In genomic region chr9:96048954-96049831, GRCh38 we compare ENCODE assay signal across 10 cellular contexts.
A peak's percentile ranks its signal among the peaks of the same experiment; 100 is the strongest.
DNase-seq lines count a peak whose midpoint lies in the region; ATAC-seq and TF ChIP-seq lines count a peak whose summit lies in the region.
"Had no signal": no experiment of that assay in that cellular context is flagged by ENCODE, and none has a peak within 500 bp of the region (broad histone marks: within the 10 kb centered on the region; RNA-seq: fewer than 3 reads in every experiment).

No MANE protein-coding gene starts in this region.

- peak overlapping the region; percentile 19 for H3K27ac ChIP-seq in skeletal muscle tissue (ENCODE audit: low read depth, low read length)
- H3K27ac ChIP-seq in CD8-positive, alpha-beta T cell (ENCODE audit: low read depth, low read length) = no peak overlapping the region

- H3K4me3 ChIP-seq in LNCaP clone FGC (ENCODE audit: low read depth, low read length) (no peak overlapping the region), mucosa of descending colon (no peak overlapping the region), skeletal muscle tissue (ENCODE audit: low read length in 3 of 3) (peak overlapping the region in 1 of 3 donors; percentile 22)
- H3K4me3 ChIP-seq in CD8-positive, alpha-beta T cell (ENCODE audit: low read depth, low read length) = no peak overlapping the region

- peaks cover 8% of the 10 kb centered on the region for H3K4me1 Mint-ChIP-seq in activated T-helper 1 cell treated with anti-CD3 and anti-CD28 coated beads, Interleukin-12 subunit alpha, Interleukin-12 subunit beta, Interleukin-2, Interleukin-4 antibody, amounts not matched to agents 30 ng/mL and 10 ng/mL and 1 ng/mL, durations not matched to agents 14 hours and 24 hours and 36 hours (ENCODE audit: low read depth)
- peaks cover 5% of the 10 kb centered on the region for H3K4me1 Mint-ChIP-seq in CD8-positive, alpha-beta T cell (ENCODE audit: low read depth)
- H3K4me1 Mint-ChIP-seq: CD4-positive, CD25-positive, alpha-beta regulatory T cell had no signal

- peaks cover 10% of the 10 kb centered on the region for H3K27me3 Mint-ChIP-seq in activated T-helper 1 cell treated with anti-CD3 and anti-CD28 coated beads, Interleukin-12 subunit alpha, Interleukin-12 subunit beta, Interleukin-2, Interleukin-4 antibody, amounts not matched to agents 30 ng/mL and 10 ng/mL and 1 ng/mL, durations not matched to agents 14 hours and 24 hours and 36 hours (ENCODE audit: insufficient read depth)
- H3K27me3 Mint-ChIP-seq in CD8-positive, alpha-beta T cell (ENCODE audit: low read depth) = no peaks in the 10 kb centered on the region

- intact Hi-C loops in mucosa of descending colon (cut with DNase I, micrococcal nuclease) = no loop called here
- intact Hi-C loops in activated T-helper 1 cell treated with anti-CD3 and anti-CD28 coated beads, Interleukin-12 subunit alpha, Interleukin-12 subunit beta, Interleukin-2, Interleukin-4 antibody, amounts not matched to agents 30 ng/mL and 10 ng/mL and 1 ng/mL, durations not matched to agents 14 hours and 24 hours and 36 hours (cut with micrococcal nuclease) = loop anchor here (1.0 to 5.0 kb wide), 2 partner anchors 101 to 172 kb away; partner anchors contain the start of gene ERCC6L2
- intact Hi-C loops in CD8-positive, alpha-beta T cell (cut with DNase I, micrococcal nuclease) = no loop called here

- H3K27ac Mint-ChIP-seq in activated T-helper 1 cell treated with anti-CD3 and anti-CD28 coated beads, Interleukin-12 subunit alpha, Interleukin-12 subunit beta, Interleukin-2, Interleukin-4 antibody, amounts not matched to agents 30 ng/mL and 10 ng/mL and 1 ng/mL, durations not matched to agents 14 hours and 24 hours and 36 hours = no peak overlapping the region
- H3K27ac Mint-ChIP-seq in CD8-positive, alpha-beta T cell = no peak overlapping the region
- H3K27ac Mint-ChIP-seq: CD4-positive, CD25-positive, alpha-beta regulatory T cell had no signal

- H3K27me3 ChIP-seq in skeletal muscle tissue (ENCODE audit: control insufficient read depth in 3 of 3, insufficient read depth in 3 of 3, low read length in 3 of 3) = peaks cover 0 to 2% (median 0%) of the 10 kb centered on the region in 3 donors
- H3K27me3 ChIP-seq in CD8-positive, alpha-beta T cell (ENCODE audit: insufficient read depth, low read length) = no peaks in the 10 kb centered on the region

- POLR2A ChIA-PET in CD8-positive, alpha-beta T cell (lab: Charles Lee) = no interaction called here

- H3K4me3 Mint-ChIP-seq in activated T-helper 1 cell treated with anti-CD3 and anti-CD28 coated beads, Interleukin-12 subunit alpha, Interleukin-12 subunit beta, Interleukin-2, Interleukin-4 antibody, amounts not matched to agents 30 ng/mL and 10 ng/mL and 1 ng/mL, durations not matched to agents 14 hours and 24 hours and 36 hours = no peak overlapping the region
- H3K4me3 Mint-ChIP-seq in CD8-positive, alpha-beta T cell = no peak overlapping the region
- H3K4me3 Mint-ChIP-seq: CD4-positive, CD25-positive, alpha-beta regulatory T cell had no signal

- CTCF ChIA-PET in CD8-positive, alpha-beta T cell (lab: Charles Lee) = interaction anchor here (0.6 to 1.3 kb wide), 2 partner anchors 12 to 575 kb away, joined by 3 read pairs; no protein-coding TSS in a partner anchor

- peaks cover 1% of the 10 kb centered on the region for H3K9me3 Mint-ChIP-seq in activated T-helper 1 cell treated with anti-CD3 and anti-CD28 coated beads, Interleukin-12 subunit alpha, Interleukin-12 subunit beta, Interleukin-2, Interleukin-4 antibody, amounts not matched to agents 30 ng/mL and 10 ng/mL and 1 ng/mL, durations not matched to agents 14 hours and 24 hours and 36 hours
- peaks cover under 1% of the 10 kb centered on the region for H3K9me3 Mint-ChIP-seq in CD8-positive, alpha-beta T cell

- no peaks in the 10 kb centered on the region for H3K36me3 Mint-ChIP-seq in activated T-helper 1 cell treated with anti-CD3 and anti-CD28 coated beads, Interleukin-12 subunit alpha, Interleukin-12 subunit beta, Interleukin-2, Interleukin-4 antibody, amounts not matched to agents 30 ng/mL and 10 ng/mL and 1 ng/mL, durations not matched to agents 14 hours and 24 hours and 36 hours (ENCODE audit: low read depth)
- no peaks in the 10 kb centered on the region for H3K36me3 Mint-ChIP-seq in CD8-positive, alpha-beta T cell
- H3K36me3 Mint-ChIP-seq: CD4-positive, CD25-positive, alpha-beta regulatory T cell had no signal

- no peaks in the 10 kb centered on the region for H3K9me3 ChIP-seq in mucosa of descending colon
- no peaks in the 10 kb centered on the region for H3K9me3 ChIP-seq in skeletal muscle tissue (ENCODE audit: control insufficient read depth in 3 of 3, low read length in 3 of 3)
- H3K9me3 ChIP-seq in CD8-positive, alpha-beta T cell (ENCODE audit: low read length) = no peaks in the 10 kb centered on the region

- peak overlapping the region in 2 of 3 donors; percentile 20 to 60 for H3K9ac ChIP-seq in skeletal muscle tissue (ENCODE audit: low read depth in 1 of 3, low read length in 3 of 3)

- H3K36me3 ChIP-seq in mucosa of descending colon (ENCODE audit: low read depth) = no peaks in the 10 kb centered on the region
- no peaks in the 10 kb centered on the region for H3K36me3 ChIP-seq in skeletal muscle tissue (ENCODE audit: control insufficient read depth in 3 of 3, insufficient read depth in 3 of 3, low read length in 3 of 3)
- H3K36me3 ChIP-seq in CD8-positive, alpha-beta T cell (ENCODE audit: insufficient read depth, low read length) = no peaks in the 10 kb centered on the region

- H3K4me1 ChIP-seq in mucosa of descending colon (ENCODE audit: low read depth) (no peaks in the 10 kb centered on the region), skeletal muscle tissue (ENCODE audit: control insufficient read depth in 3 of 3, insufficient read depth in 3 of 3, low read length in 3 of 3) (peaks cover 0 to 7% (median 5%) of the 10 kb centered on the region in 3 donors)
- H3K4me1 ChIP-seq in CD8-positive, alpha-beta T cell (ENCODE audit: insufficient read depth, low read length) = peaks cover 4% of the 10 kb centered on the region

- DNase-seq in LNCaP clone FGC (ENCODE audit: low read depth) (peak; percentile 75), foreskin melanocyte (peak; percentile 89), mucosa of descending colon (no peak), NAMALWA (ENCODE audit: low spot score) (no peak)
- no peak for DNase-seq in activated T-helper 1 cell treated with anti-CD3 and anti-CD28 coated beads, Interleukin-12 subunit alpha, Interleukin-12 subunit beta, Interleukin-2, Interleukin-4 antibody, amounts not matched to agents 30 ng/mL and 10 ng/mL and 1 ng/mL, durations not matched to agents 14 hours and 24 hours and 36 hours (ENCODE audit: low spot score)
- no peak for DNase-seq in CD8-positive, alpha-beta T cell
- DNase-seq: CD4-positive, CD25-positive, alpha-beta regulatory T cell; NCI-H2107 had no signal

- TF ChIP-seq CTCF in LNCaP clone FGC (IDR thresholded peaks at IDR 0.05; ENCODE audit: control insufficient read depth, extremely low read depth, insufficient read depth) (no peak), mucosa of descending colon (IDR thresholded peaks at IDR 0.05) (no peak)
- no peak for TF ChIP-seq CTCF in CD8-positive, alpha-beta T cell (IDR thresholded peaks at IDR 0.05)

- ATAC-seq in mucosa of descending colon = peak; percentile 8
- no peak for ATAC-seq in GM21619 (IDR thresholded peaks at IDR 0.05; ENCODE audit: unreplicated experiment)
- no peak for ATAC-seq in CD8-positive, alpha-beta T cell

Comparison
In these comparisons a context has a peak if more than half of its experiments do, and no peak if none do; other contexts are left out.
1. DNase-seq: peak in LNCaP clone FGC (single experiment) and foreskin melanocyte (single experiment); none in mucosa of descending colon (0 of 3), NAMALWA (single experiment), activated T-helper 1 cell treated with anti-CD3 and anti-CD28 coated beads, Interleukin-12 subunit alpha, Interleukin-12 subunit beta, Interleukin-2, Interleukin-4 antibody, amounts not matched to agents 30 ng/mL and 10 ng/mL and 1 ng/mL, durations not matched to agents 14 hours and 24 hours and 36 hours (single experiment) and CD8-positive, alpha-beta T cell (0 of 7).